ENCODE assay signal across 18 cellular contexts in genomic region chr13:45861352-45861751, GRCh38. TPM values are rescaled to one million over a fixed set of nuclear protein-coding genes. Genes with fewer than 3 reads are reported as not detected.
"Had no signal": no experiment of that assay in that cellular context is flagged by ENCODE, and none has a peak within 500 bp of the region (broad histone marks: within the 10 kb centered on the region; RNA-seq: fewer than 3 reads in every experiment).

No MANE protein-coding gene starts in this region.

- H3K4me3 ChIP-seq: dorsolateral prefrontal cortex, esophagus muscularis mucosa, heart left ventricle, left lung, transverse colon had no signal

- H3K4me1 ChIP-seq: esophagus muscularis mucosa, heart left ventricle, left lung, parathyroid adenoma, transverse colon had no signal

- FAIRE-seq: endometrium, frontal cortex had no signal

- H3K9ac ChIP-seq: parathyroid adenoma had no signal

- H3K9me3 ChIP-seq: transverse colon had no signal

- H3K79me2 ChIP-seq: parathyroid adenoma had no signal

- H3K27ac ChIP-seq: dorsolateral prefrontal cortex, esophagus muscularis mucosa, heart left ventricle, left lung, parathyroid adenoma, transverse colon had no signal

- H2AFZ ChIP-seq: parathyroid adenoma had no signal

- H3K27me3 ChIP-seq: left lung, transverse colon had no signal

- ATAC-seq: heart left ventricle; left lung; stimulated activated memory B cell treated with anti-CD40 and anti-IgM and Interleukin-4, amounts not matched to agents 10 μg/mL and 1 μg/mL and 100 μg/mL, for 72 hours; T-helper 17 cell had no signal

- H3K36me3 ChIP-seq: esophagus muscularis mucosa, heart left ventricle, left lung, transverse colon had no signal

- DNase-seq: activated CD4-positive, alpha-beta T cell treated with anti-CD3 and anti-CD28 coated beads, Interleukin-2, amount 50 U/mL, for 1 hour; activated CD4-positive, CD25-positive, alpha-beta regulatory T cell; activated naive CD4-positive, alpha-beta T cell treated with anti-CD3 and anti-CD28 coated beads, Interleukin-2, amount 50 U/mL, for 16 hours; cerebellar nuclear complex; dorsolateral prefrontal cortex; heart left ventricle; islet precursor cell; left lung; mesendoderm; retina; T-helper 17 cell; transverse colon had no signal

RNA-seq across cellular contexts. Expression of gene SIAH3, which starts 9.8 kb away (rescaled TPM):
- total RNA-seq: esophagus muscularis mucosa, subcutaneous adipose tissue, transverse colon had no signal
- polyA plus RNA-seq: heart left ventricle had no signal
